9 cellular contexts compared by ENCODE assay signal in genomic region chr19:36113895-36114762, GRCh38. TPM values are rescaled to one million over a fixed set of nuclear protein-coding genes. Genes with fewer than 3 reads are reported as not detected.
A peak's percentile ranks its signal among the peaks of the same experiment; 100 is the strongest.
DNase-seq lines count a peak whose midpoint lies in the region; ATAC-seq and TF ChIP-seq lines count a peak whose summit lies in the region.
"Had no signal": no experiment of that assay in that cellular context is flagged by ENCODE, and none has a peak within 500 bp of the region (broad histone marks: within the 10 kb centered on the region; RNA-seq: fewer than 3 reads in every experiment).

No MANE protein-coding gene starts in this region.

- H3K4me3 Mint-ChIP-seq in activated naive CD4-positive, alpha-beta T cell treated with anti-CD3 and anti-CD28 coated beads for 36 hours, result peak overlapping the region; percentile 99
- H3K4me3 Mint-ChIP-seq in activated T-helper 17 cell treated with anti-CD3 and anti-CD28 coated beads, Interleukin-2, amount 50 U/mL, for 72 hours, result peak overlapping the region; percentile 97

- TF ChIP-seq CTCF in LNCAP (IDR thresholded peaks at IDR 0.05), result peak; percentile 29; the same call in 1 of the 2 replicates
- peak in 1 of 4 experiments; percentile 9 for TF ChIP-seq CTCF in gastroesophageal sphincter (IDR thresholded peaks at IDR 0.05)

- H3K27ac Mint-ChIP-seq in activated naive CD4-positive, alpha-beta T cell treated with anti-CD3 and anti-CD28 coated beads for 36 hours, result peak overlapping the region; percentile 91
- H3K27ac Mint-ChIP-seq in activated T-helper 17 cell treated with anti-CD3 and anti-CD28 coated beads, Interleukin-2, amount 50 U/mL, for 72 hours, result peak overlapping the region; percentile 99

- peaks cover 30% of the 10 kb centered on the region for H3K4me1 Mint-ChIP-seq in activated naive CD4-positive, alpha-beta T cell treated with anti-CD3 and anti-CD28 coated beads for 36 hours (ENCODE audit: low read depth)
- H3K4me1 Mint-ChIP-seq in activated T-helper 17 cell treated with anti-CD3 and anti-CD28 coated beads, Interleukin-2, amount 50 U/mL, for 72 hours, result peaks cover 19% of the 10 kb centered on the region

- no peaks in the 10 kb centered on the region for H3K27me3 Mint-ChIP-seq in activated naive CD4-positive, alpha-beta T cell treated with anti-CD3 and anti-CD28 coated beads for 36 hours (ENCODE audit: low read depth)
- no peaks in the 10 kb centered on the region for H3K27me3 Mint-ChIP-seq in activated T-helper 17 cell treated with anti-CD3 and anti-CD28 coated beads, Interleukin-2, amount 50 U/mL, for 72 hours

- peaks cover 0 to 64% of the 10 kb centered on the region in 2 donors for H3K36me3 ChIP-seq in gastroesophageal sphincter

- H3K27ac ChIP-seq in gastroesophageal sphincter, result peak overlapping the region; percentile 68 to 96 (median 93)

- peaks cover 0 to 52% (median 18%) of the 10 kb centered on the region in 3 donors for H3K4me1 ChIP-seq in gastroesophageal sphincter

- CTCF ChIA-PET in activated naive CD4-positive, alpha-beta T cell treated with anti-CD3 and anti-CD28 coated beads for 36 hours (lab: Charles Lee), result interaction anchor here (0.6 to 1.2 kb wide), 2 partner anchors 13 to 219 kb away, joined by 3 read pairs; no protein-coding TSS in a partner anchor

- H3K4me3 ChIP-seq in gastroesophageal sphincter, result peak overlapping the region; percentile 55 to 89

- no peaks in the 10 kb centered on the region for H3K27me3 ChIP-seq in gastroesophageal sphincter

- WGBS in gastroesophageal sphincter (ENCODE audit: low coverage in 1 of 2), 2 donors, result 5% methylated on average over 16 of the region's 49 CpGs; no CpG with 5 or more reads in 1 of the 2 donors

- peak; percentile 45 for DNase-seq in activated naive CD4-positive, alpha-beta T cell treated with anti-CD3 and anti-CD28 coated beads for 36 hours
- no peak for DNase-seq in activated naive CD4-positive, alpha-beta T cell (lab: John Stamatoyannopoulos, UW)
- DNase-seq in pons (ENCODE audit: low spot score) (peak; percentile 39), SIG-M5 (lab: John Stamatoyannopoulos, UW) (no peak), NCI-H2196 treated with DMSO at 0.1 percent for 48 hours (lab: John Stamatoyannopoulos, UW; ENCODE audit: unreplicated experiment) (no peak)

- TF ChIP-seq EP300 in gastroesophageal sphincter (IDR thresholded peaks at IDR 0.05), result no peak

- H3K9me3 ChIP-seq in gastroesophageal sphincter, result no peaks in the 10 kb centered on the region

- intact Hi-C loops in activated naive CD4-positive, alpha-beta T cell treated with anti-CD3 and anti-CD28 coated beads for 36 hours (cut with micrococcal nuclease), result loop anchor here (2.0 to 10.0 kb wide), 4 partner anchors 119 to 661 kb away; partner anchors contain the start of genes KMT2B, SDHAF1 and ZNF850

- no peak for ATAC-seq in activated T-helper 17 cell treated with anti-CD3 and anti-CD28 coated beads, Interleukin-2, amount 50 U/mL, for 72 hours (replicated peaks)
- no peak for ATAC-seq in gastroesophageal sphincter

- no peaks in the 10 kb centered on the region for H3K9me3 Mint-ChIP-seq in activated naive CD4-positive, alpha-beta T cell treated with anti-CD3 and anti-CD28 coated beads for 36 hours
- no peaks in the 10 kb centered on the region for H3K9me3 Mint-ChIP-seq in activated T-helper 17 cell treated with anti-CD3 and anti-CD28 coated beads, Interleukin-2, amount 50 U/mL, for 72 hours

- peaks cover 20% of the 10 kb centered on the region for H3K36me3 Mint-ChIP-seq in activated naive CD4-positive, alpha-beta T cell treated with anti-CD3 and anti-CD28 coated beads for 36 hours (ENCODE audit: low read depth)
- peaks cover 76% of the 10 kb centered on the region for H3K36me3 Mint-ChIP-seq in activated T-helper 17 cell treated with anti-CD3 and anti-CD28 coated beads, Interleukin-2, amount 50 U/mL, for 72 hours (ENCODE audit: low read depth)

- no peak for TF ChIP-seq POLR2A in gastroesophageal sphincter (IDR thresholded peaks at IDR 0.05)

RNA-seq across cellular contexts. Expression of gene POLR2I, which starts 0.5 kb away (rescaled TPM):
- total RNA-seq in activated naive CD4-positive, alpha-beta T cell treated with anti-CD3 and anti-CD28 coated beads for 36 hours, result 10 to 100 TPM; 86.8 to 87.4 TPM
- total RNA-seq in activated T-helper 17 cell treated with anti-CD3 and anti-CD28 coated beads, Interleukin-2, amount 50 U/mL, for 72 hours, result 10 to 100 TPM; 32.4 to 58.0 TPM
- 10 to 100 TPM; 49.3 to 60.2 (median 54.1) TPM for total RNA-seq in gastroesophageal sphincter

RNA-seq across cellular contexts. Expression of gene TBCB, which starts 1.1 kb away (rescaled TPM):
- 100 to 1,000 TPM; 104 to 105 TPM for total RNA-seq in activated naive CD4-positive, alpha-beta T cell treated with anti-CD3 and anti-CD28 coated beads for 36 hours
- total RNA-seq in activated T-helper 17 cell treated with anti-CD3 and anti-CD28 coated beads, Interleukin-2, amount 50 U/mL, for 72 hours, result 100 to 1,000 TPM; 105 to 162 TPM
- 100 to 1,000 TPM; 116 to 248 (median 180) TPM for total RNA-seq in gastroesophageal sphincter

RNA-seq across cellular contexts. Expression of gene OVOL3, which starts 3.2 kb away (rescaled TPM):
- total RNA-seq in activated naive CD4-positive, alpha-beta T cell treated with anti-CD3 and anti-CD28 coated beads for 36 hours, result not detected
- not detected for total RNA-seq in activated T-helper 17 cell treated with anti-CD3 and anti-CD28 coated beads, Interleukin-2, amount 50 U/mL, for 72 hours
- not detected for total RNA-seq in gastroesophageal sphincter
- total RNA-seq: renal cortical epithelial cell had no signal

RNA-seq across cellular contexts. Expression of gene CAPNS1, which starts 25.7 kb away (rescaled TPM):
- total RNA-seq in activated naive CD4-positive, alpha-beta T cell treated with anti-CD3 and anti-CD28 coated beads for 36 hours, result 100 to 1,000 TPM; 301 to 307 TPM
- total RNA-seq in activated T-helper 17 cell treated with anti-CD3 and anti-CD28 coated beads, Interleukin-2, amount 50 U/mL, for 72 hours, result 100 to 1,000 TPM; 259 to 374 TPM
- 100 to 1,000 TPM; 151 to 237 (median 210) TPM for total RNA-seq in gastroesophageal sphincter

RNA-seq across cellular contexts. Expression of gene COX7A1, which starts 38.1 kb away (rescaled TPM):
- total RNA-seq in activated naive CD4-positive, alpha-beta T cell treated with anti-CD3 and anti-CD28 coated beads for 36 hours, result not detected
- total RNA-seq in activated T-helper 17 cell treated with anti-CD3 and anti-CD28 coated beads, Interleukin-2, amount 50 U/mL, for 72 hours, result not detected
- 10 to 100 TPM; 50.4 to 66.6 (median 61.7) TPM for total RNA-seq in gastroesophageal sphincter

Comparison
In these comparisons a context has a peak if more than half of its experiments do, and no peak if none do; other contexts are left out.
1. DNase-seq: peak in activated naive CD4-positive, alpha-beta T cell treated with anti-CD3 and anti-CD28 coated beads for 36 hours (single experiment) and pons (single experiment); none in activated naive CD4-positive, alpha-beta T cell (0 of 4), SIG-M5 (single experiment) and NCI-H2196 treated with DMSO at 0.1 percent for 48 hours (single experiment).